ENCODE assay signal across 1 cellular context in genomic region chr11:76621466-76621865, GRCh38.
TF ChIP-seq lines count a peak whose summit lies in the region.

No MANE protein-coding gene starts in this region.

TF ChIP-seq in H1, 55 proteins besides CTCF, POLR2A, EP300 and RAD21:
- TF ChIP-seq HDAC2 (IDR thresholded peaks at IDR 0.05; ENCODE audit: borderline replicate concordance in 1 of 2, low read depth in 2 of 2, low read length in 2 of 2) (no peak), SP4 (IDR thresholded peaks at IDR 0.05; ENCODE audit: low read length) (no peak), RNF2 (IDR thresholded peaks at IDR 0.05; ENCODE audit: borderline replicate concordance, low read depth, low read length, missing control alignments, poor library complexity, severe bottlenecking) (no peak), MAX (IDR thresholded peaks at IDR 0.05) (no peak), SP1 (IDR thresholded peaks at IDR 0.05; ENCODE audit: low read depth, low read length) (no peak), RBBP5 (IDR thresholded peaks at IDR 0.05; ENCODE audit: borderline replicate concordance, low read depth, low read length) (no peak), SP2 (IDR thresholded peaks at IDR 0.05; ENCODE audit: low read length) (no peak), KDM4A (IDR thresholded peaks at IDR 0.05; ENCODE audit: low read depth, low read length, severe bottlenecking) (no peak), TEAD4 (IDR thresholded peaks at IDR 0.05; ENCODE audit: low read depth, low read length) (no peak), SAP30 (IDR thresholded peaks at IDR 0.05; ENCODE audit: insufficient read depth, insufficient replicate concordance, low read length) (no peak), SUZ12 (IDR thresholded peaks at IDR 0.05; ENCODE audit: low read length) (no peak), BACH1 (IDR thresholded peaks at IDR 0.05; ENCODE audit: low read length) (no peak), HDAC6 (IDR thresholded peaks at IDR 0.05; ENCODE audit: low read depth, low read length) (no peak), CHD7 (IDR thresholded peaks at IDR 0.05; ENCODE audit: insufficient replicate concordance, low read length) (no peak), BCL11A (IDR thresholded peaks at IDR 0.05; ENCODE audit: low read depth in 2 of 2, low read length in 2 of 2) (no peak), E2F6 (IDR thresholded peaks at IDR 0.05) (no peak), JUN (IDR thresholded peaks at IDR 0.05; ENCODE audit: low read depth, low read length) (no peak)
